8 cellular contexts compared by ENCODE assay signal in the genomic region with DNA sequence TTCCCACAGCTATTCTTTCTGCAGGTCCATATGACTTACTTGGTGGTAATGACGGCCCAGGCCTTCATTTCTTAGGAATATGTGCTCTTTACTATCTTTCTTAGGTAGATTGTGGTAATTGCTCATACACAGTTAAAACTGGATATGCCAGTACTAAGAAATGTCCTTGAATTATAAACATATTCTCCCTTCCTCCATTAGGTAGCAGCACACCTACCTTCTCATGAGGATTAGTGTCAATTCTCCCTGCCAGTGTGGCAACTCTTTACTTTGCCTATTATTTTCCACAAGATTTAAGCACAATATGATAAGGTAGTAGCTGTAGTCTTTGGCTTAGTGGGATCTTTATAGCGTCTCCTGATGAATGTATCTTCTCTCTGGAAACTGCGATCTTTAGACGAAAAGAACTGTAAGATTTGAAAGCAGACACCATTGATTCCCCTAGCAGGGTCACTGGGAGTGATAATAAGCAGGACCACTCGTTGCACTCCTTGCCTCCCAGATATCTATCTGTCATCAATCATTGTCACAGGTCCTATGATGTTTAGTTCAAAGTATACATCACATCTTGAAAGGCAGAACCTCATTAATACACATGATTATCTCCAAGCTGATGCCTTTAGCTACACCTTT.
DNase-seq lines count a peak whose midpoint lies in the region; ATAC-seq and TF ChIP-seq lines count a peak whose summit lies in the region.

No MANE protein-coding gene starts in this region.

- H3K36me3 ChIP-seq in SK-N-SH (replicated peaks in 1 of 2; ENCODE audit: control insufficient read depth in 1 of 2, insufficient read depth in 2 of 2, low read length in 1 of 2) (no peaks in the 10 kb centered on the region), aorta (ENCODE audit: control insufficient read depth in 1 of 2, insufficient read depth in 2 of 2, low read length in 1 of 2) (no peaks in the 10 kb centered on the region)

- H2AFZ ChIP-seq in SK-N-SH (ENCODE audit: low read depth) = no peak overlapping the region

- no peaks in the 10 kb centered on the region for H4K20me1 ChIP-seq in SK-N-SH (ENCODE audit: insufficient read depth)

- no peaks in the 10 kb centered on the region for H3F3A ChIP-seq in SK-N-SH (replicated peaks; ENCODE audit: insufficient read depth)

- H3K27me3 ChIP-seq in SK-N-SH (ENCODE audit: insufficient read depth) (no peaks in the 10 kb centered on the region), aorta (ENCODE audit: control insufficient read depth in 1 of 2, insufficient read depth in 2 of 2, low read length in 1 of 2) (no peaks in the 10 kb centered on the region)

- H3K4me1 ChIP-seq in SK-N-SH (ENCODE audit: control insufficient read depth in 1 of 2, insufficient read depth in 2 of 2, low read depth in 1 of 2, low read length in 1 of 2) (no peaks in the 10 kb centered on the region), aorta (ENCODE audit: control insufficient read depth in 1 of 2, insufficient read depth in 2 of 2, low read length in 2 of 2) (no peaks in the 10 kb centered on the region)

- CTCF ChIA-PET in SK-N-SH (lab: Yijun Ruan, JAX) = interaction anchor here (0.6 to 1.9 kb wide), 10 partner anchors 8 to 1662 kb away, joined by 3 to 8 read pairs (median 4); no protein-coding TSS in a partner anchor

- H3K9me2 ChIP-seq in SK-N-SH = no peaks in the 10 kb centered on the region

- peak; percentile 42 for TF ChIP-seq CTCF in AG09319 (IDR thresholded peaks at IDR 0.05; ENCODE audit: low read depth, low read length)
- TF ChIP-seq CTCF in SK-N-SH (IDR thresholded peaks at IDR 0.05) = peak; percentile 72

- no peak overlapping the region for H3K27ac ChIP-seq in SK-N-SH (ENCODE audit: low read depth in 2 of 2, low read length in 1 of 2)
- H3K27ac ChIP-seq in aorta (ENCODE audit: low read depth in 1 of 2, low read length in 2 of 2) = no peak overlapping the region

- no peak overlapping the region; a peak in 1 of 4 replicates for H3K4me3 ChIP-seq in SK-N-SH (ENCODE audit: low read depth in 2 of 2, low read length in 1 of 2)
- H3K4me3 ChIP-seq in aorta (ENCODE audit: low read length in 2 of 2) = no peak overlapping the region

- TF ChIP-seq RAD21 in SK-N-SH (IDR thresholded peaks at IDR 0.05; ENCODE audit: low read length) = peak; percentile 46

- no peak for TF ChIP-seq EP300 in SK-N-SH (IDR thresholded peaks at IDR 0.05; ENCODE audit: borderline replicate concordance in 1 of 2, low read depth in 1 of 2, low read length in 1 of 2)

- H3K9ac ChIP-seq in SK-N-SH = no peak overlapping the region

- no peaks in the 10 kb centered on the region for H3K79me2 ChIP-seq in SK-N-SH (ENCODE audit: insufficient read depth)

- H3K4me2 ChIP-seq in SK-N-SH = no peak overlapping the region

- H3K9me3 ChIP-seq in SK-N-SH (no peaks in the 10 kb centered on the region), aorta (ENCODE audit: control insufficient read depth, low read length) (no peaks in the 10 kb centered on the region)

- DNase-seq in AG09319 (ENCODE audit: extremely low read depth, low read depth) (no peak), SK-N-SH (peak; percentile 15), kidney tubule cell (ENCODE audit: low spot score) (peak; percentile 36), KG1 (lab: John Stamatoyannopoulos, UW) (no peak), aorta (no peak)

- WGBS in SK-N-SH (ENCODE audit: low lambda C conversion rate) = 36% methylated on average over 5 of the region's 5 CpGs
- 73 to 77% methylated on average over 5 of the region's 5 CpGs for WGBS in aorta, 2 donors

- intact Hi-C loops in aorta (cut with DNase I) = no loop called here

- ATAC-seq in GM18909 (IDR thresholded peaks at IDR 0.05; ENCODE audit: poor library complexity, unreplicated experiment) (peak; percentile 89), HG03097 (IDR thresholded peaks at IDR 0.05; ENCODE audit: low FRiP score, unreplicated experiment) (peak; percentile 76), aorta (ENCODE audit: low FRiP score) (no peak), HG03108 (IDR thresholded peaks at IDR 0.05; ENCODE audit: unreplicated experiment) (no peak)

- POLR2A ChIA-PET in SK-N-SH (lab: Yijun Ruan, JAX) = no interaction called here

TF ChIP-seq in SK-N-SH, 30 proteins besides CTCF, POLR2A, EP300 and RAD21:
- TF ChIP-seq FOSL2 (IDR thresholded peaks at IDR 0.05; ENCODE audit: borderline replicate concordance, low read depth) (no peak), SMC3 (IDR thresholded peaks at IDR 0.05; ENCODE audit: low read depth, low read length) (peak; percentile 36)
TF ChIP-seq in SK-N-SH: peak in this region for 1.

Comparison
In these comparisons a context has a peak if more than half of its experiments do, and no peak if none do; other contexts are left out.
1. DNase-seq: peak in SK-N-SH (single experiment) and kidney tubule cell (single experiment); none in AG09319 (single experiment), KG1 (single experiment) and aorta (0 of 2).
2. ATAC-seq: peak in GM18909 (single experiment) and HG03097 (single experiment); none in aorta (single experiment) and HG03108 (single experiment).